1 cellular context compared by ENCODE assay signal in genomic region chrX:118824173-118824782, GRCh38.
TF ChIP-seq lines count a peak whose summit lies in the region.

No MANE protein-coding gene starts in this region.

TF ChIP-seq in HepG2, 621 proteins besides CTCF, POLR2A, EP300 and RAD21 (continued from another document):
- TF ChIP-seq HNF1B (CRISPR knock-in tag; IDR thresholded peaks at IDR 0.05) (no peak), ATF7 (IDR thresholded peaks at IDR 0.05) (no peak), ATF7 (CRISPR knock-in tag; IDR thresholded peaks at IDR 0.05) (no peak), NRL (CRISPR knock-in tag; IDR thresholded peaks at IDR 0.05; ENCODE audit: borderline replicate concordance) (no peak), NR2F2 (IDR thresholded peaks at IDR 0.05; ENCODE audit: borderline replicate concordance, low read depth) (no peak), ZMYM4 (CRISPR knock-in tag; IDR thresholded peaks at IDR 0.05) (no peak), ZNF333 (CRISPR knock-in tag; IDR thresholded peaks at IDR 0.05; ENCODE audit: borderline replicate concordance) (no peak), CREB1 (IDR thresholded peaks at IDR 0.05) (no peak), CREB1 (CRISPR knock-in tag; IDR thresholded peaks at IDR 0.05) (no peak), PLSCR1 (CRISPR knock-in tag; IDR thresholded peaks at IDR 0.05; ENCODE audit: borderline replicate concordance) (no peak), ZNF235 (CRISPR knock-in tag; IDR thresholded peaks at IDR 0.05; ENCODE audit: borderline replicate concordance) (no peak)
- TF ChIP-seq, protein P1, sequence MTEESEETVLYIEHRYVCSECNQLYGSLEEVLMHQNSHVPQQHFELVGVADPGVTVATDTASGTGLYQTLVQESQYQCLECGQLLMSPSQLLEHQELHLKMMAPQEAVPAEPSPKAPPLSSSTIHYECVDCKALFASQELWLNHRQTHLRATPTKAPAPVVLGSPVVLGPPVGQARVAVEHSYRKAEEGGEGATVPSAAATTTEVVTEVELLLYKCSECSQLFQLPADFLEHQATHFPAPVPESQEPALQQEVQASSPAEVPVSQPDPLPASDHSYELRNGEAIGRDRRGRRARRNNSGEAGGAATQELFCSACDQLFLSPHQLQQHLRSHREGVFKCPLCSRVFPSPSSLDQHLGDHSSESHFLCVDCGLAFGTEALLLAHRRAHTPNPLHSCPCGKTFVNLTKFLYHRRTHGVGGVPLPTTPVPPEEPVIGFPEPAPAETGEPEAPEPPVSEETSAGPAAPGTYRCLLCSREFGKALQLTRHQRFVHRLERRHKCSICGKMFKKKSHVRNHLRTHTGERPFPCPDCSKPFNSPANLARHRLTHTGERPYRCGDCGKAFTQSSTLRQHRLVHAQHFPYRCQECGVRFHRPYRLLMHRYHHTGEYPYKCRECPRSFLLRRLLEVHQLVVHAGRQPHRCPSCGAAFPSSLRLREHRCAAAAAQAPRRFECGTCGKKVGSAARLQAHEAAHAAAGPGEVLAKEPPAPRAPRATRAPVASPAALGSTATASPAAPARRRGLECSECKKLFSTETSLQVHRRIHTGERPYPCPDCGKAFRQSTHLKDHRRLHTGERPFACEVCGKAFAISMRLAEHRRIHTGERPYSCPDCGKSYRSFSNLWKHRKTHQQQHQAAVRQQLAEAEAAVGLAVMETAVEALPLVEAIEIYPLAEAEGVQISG (CRISPR knock-in tag; IDR thresholded peaks at IDR 0.05), result no peak
TF ChIP-seq in HepG2: peak in this region for 0.
